Comparison of ENCODE assay signal across 19 cellular contexts in the genomic region with DNA sequence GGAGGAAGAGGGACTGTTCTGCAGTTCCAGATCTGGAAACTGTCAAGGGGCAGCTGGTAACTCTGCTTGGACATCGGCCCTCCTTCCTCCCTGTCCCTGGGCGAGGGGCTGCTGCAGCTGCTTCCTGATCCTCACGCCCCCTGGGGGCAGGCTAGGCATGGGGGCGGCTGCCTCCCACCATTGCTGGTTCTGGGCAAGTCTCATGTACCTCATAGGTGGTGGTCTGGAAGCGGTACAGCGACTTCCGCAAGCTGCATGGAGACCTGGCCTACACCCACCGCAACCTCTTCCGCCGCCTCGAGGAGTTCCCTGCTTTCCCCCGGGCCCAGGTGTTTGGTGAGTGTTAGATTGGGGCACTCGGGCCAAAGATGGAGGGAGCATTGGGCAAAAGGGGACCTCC. TPM values are rescaled to one million over a fixed set of nuclear protein-coding genes. Genes with fewer than 3 reads are reported as not detected.
DNase-seq lines count a peak whose midpoint lies in the region; ATAC-seq and TF ChIP-seq lines count a peak whose summit lies in the region.
"Had no signal": no experiment of that assay in that cellular context is flagged by ENCODE, and none has a peak within 500 bp of the region (broad histone marks: within the 10 kb centered on the region; RNA-seq: fewer than 3 reads in every experiment).

No MANE protein-coding gene starts in this region.

- H3K36me3 ChIP-seq in BLaER1 (peaks cover 54% of the 10 kb centered on the region), GM23338 (ENCODE audit: insufficient read depth) (no peaks in the 10 kb centered on the region), OCI-LY3 (replicated peaks; ENCODE audit: low read depth, low read length) (no peaks in the 10 kb centered on the region)
- H3K36me3 ChIP-seq: BE2C had no signal

- H3F3A ChIP-seq in GM23338 (replicated peaks; ENCODE audit: low read depth), result no peaks in the 10 kb centered on the region

- peak overlapping the region; percentile 30 for H3K4me2 ChIP-seq in BLaER1
- no peak overlapping the region for H3K4me2 ChIP-seq in GM23338
- no peak overlapping the region for H3K4me2 ChIP-seq in OCI-LY3 (ENCODE audit: low read length)

- ATAC-seq in GM23338, result 0 out of 3 replicates have a peak, but pooled peaks have one; percentile 8
- ATAC-seq in T-helper 17 cell, result no peak
- no peak for ATAC-seq in HG03439 (IDR thresholded peaks at IDR 0.05; ENCODE audit: unreplicated experiment)
- no peak for ATAC-seq in GM19455 (IDR thresholded peaks at IDR 0.05; ENCODE audit: unreplicated experiment)
- ATAC-seq: GM12878, HCT116 had no signal

- H3K79me2 ChIP-seq in GM23338 (replicated peaks; ENCODE audit: insufficient read depth), result no peaks in the 10 kb centered on the region
- no peaks in the 10 kb centered on the region for H3K79me2 ChIP-seq in OCI-LY3 (ENCODE audit: low read length)

- H3K9me3 ChIP-seq in BLaER1 (no peaks in the 10 kb centered on the region), OCI-LY3 (ENCODE audit: insufficient read depth, low read length) (no peaks in the 10 kb centered on the region), T-helper 17 cell (ENCODE audit: control insufficient read depth, low read length, poor library complexity, severe bottlenecking) (no peaks in the 10 kb centered on the region)
- H3K9me3 ChIP-seq: BE2C had no signal

- H3K36me3 Mint-ChIP-seq in GM23338 (ENCODE audit: low read depth) (no peaks in the 10 kb centered on the region), T-helper 17 cell (ENCODE audit: low read depth) (no peaks in the 10 kb centered on the region)

- no peaks in the 10 kb centered on the region for H4K20me1 ChIP-seq in BLaER1
- H4K20me1 ChIP-seq in GM23338 (replicated peaks; ENCODE audit: insufficient read depth), result no peaks in the 10 kb centered on the region
- no peaks in the 10 kb centered on the region for H4K20me1 ChIP-seq in OCI-LY3 (ENCODE audit: insufficient read depth, low read length)

- H3K27ac Mint-ChIP-seq in GM23338, result no peak overlapping the region
- peak overlapping the region; percentile 32 for H3K27ac Mint-ChIP-seq in T-helper 17 cell
- H3K27ac Mint-ChIP-seq: CD4-positive, alpha-beta memory T cell; HFFc6 had no signal

- no peak overlapping the region for H3K4me3 ChIP-seq in BLaER1
- no peak overlapping the region for H3K4me3 ChIP-seq in GM23338
- no peak overlapping the region for H3K4me3 ChIP-seq in OCI-LY3 (ENCODE audit: low read length)
- H3K4me3 ChIP-seq: GM12878 had no signal

- H3K4me3 Mint-ChIP-seq in GM23338, result no peak overlapping the region
- H3K4me3 Mint-ChIP-seq in T-helper 17 cell, result no peak overlapping the region
- H3K4me3 Mint-ChIP-seq: CD14-positive monocyte; CD4-positive, alpha-beta memory T cell; HFFc6 had no signal

- H3K9me2 ChIP-seq in GM23338 (ENCODE audit: insufficient read depth), result no peaks in the 10 kb centered on the region

- H3K27me3 Mint-ChIP-seq in GM23338 (ENCODE audit: insufficient read depth, low read depth, poor library complexity), result peaks cover under 1% of the 10 kb centered on the region
- H3K27me3 Mint-ChIP-seq in T-helper 17 cell, result no peaks in the 10 kb centered on the region
- H3K27me3 Mint-ChIP-seq: CD4-positive, alpha-beta memory T cell had no signal

- H3K4me1 Mint-ChIP-seq in GM23338 (peaks cover 4% of the 10 kb centered on the region; the same call in 2 of the 3 replicates), T-helper 17 cell (peaks cover 7% of the 10 kb centered on the region)

- H2AFZ ChIP-seq in GM23338, result no peak overlapping the region
- H2AFZ ChIP-seq in OCI-LY3 (ENCODE audit: low read depth, low read length), result no peak overlapping the region

- peak in 1 of 2 experiments; percentile 50; a peak in 2 of 4 replicates for TF ChIP-seq CTCF in GM23338 (conservative IDR thresholded peaks at IDR 0.05; ENCODE audit: low read depth in 2 of 2)
- 0 out of 2 replicates have a peak, but pooled peaks have one; percentile 6 for TF ChIP-seq CTCF in OCI-LY3 (IDR thresholded peaks at IDR 0.05; ENCODE audit: low read depth, low read length)

- DNase-seq in GM23338 (ENCODE audit: low spot score) (peak; percentile 46), T-helper 17 cell (no peak), nucleus accumbens (lab: John Stamatoyannopoulos, UW) (no peak)
- DNase-seq: BE2C; Calu3; CD4-positive, alpha-beta memory T cell; DMS79 treated with DMSO at 0.1 percent for 48 hours; HFFc6; KG1 had no signal

- H3K9me3 Mint-ChIP-seq in GM23338, result no peaks in the 10 kb centered on the region
- H3K9me3 Mint-ChIP-seq: CD4-positive, alpha-beta memory T cell; HFFc6 had no signal

- H3K9ac ChIP-seq in BLaER1 (no peak overlapping the region), OCI-LY3 (ENCODE audit: low read length) (no peak overlapping the region)

- H3K27ac ChIP-seq in BLaER1, result peak overlapping the region; percentile 19; the same call in 1 of the 2 replicates
- no peak overlapping the region for H3K27ac ChIP-seq in GM23338 (ENCODE audit: low read depth)
- H3K27ac ChIP-seq in OCI-LY3 (ENCODE audit: low read length), result no peak overlapping the region

- H3K27me3 ChIP-seq in BLaER1 (no peaks in the 10 kb centered on the region), GM23338 (ENCODE audit: insufficient read depth) (no peaks in the 10 kb centered on the region), OCI-LY3 (ENCODE audit: low read depth, low read length) (no peaks in the 10 kb centered on the region)
- H3K27me3 ChIP-seq: BE2C had no signal

- H3K4me1 ChIP-seq in BLaER1, result peaks cover 25% of the 10 kb centered on the region
- no peaks in the 10 kb centered on the region; the same call in 1 of the 2 replicates for H3K4me1 ChIP-seq in GM23338 (ENCODE audit: insufficient read depth)
- peaks cover 8% of the 10 kb centered on the region for H3K4me1 ChIP-seq in OCI-LY3 (ENCODE audit: low read length)
- H3K4me1 ChIP-seq: BE2C had no signal

TF ChIP-seq in GM23338, 12 proteins besides CTCF, POLR2A, EP300 and RAD21 (continues in another document):
- TF ChIP-seq EZH2phosphoT487 (IDR thresholded peaks at IDR 0.05; ENCODE audit: unreplicated experiment) (no peak), ZNF331 (CRISPR knock-in tag; IDR thresholded peaks at IDR 0.05; ENCODE audit: low read depth) (no peak), ETS1 (IDR thresholded peaks at IDR 0.05) (no peak), ZNF114 (CRISPR knock-in tag; IDR thresholded peaks at IDR 0.05) (no peak), EZH2 (IDR thresholded peaks at IDR 0.05; ENCODE audit: low read depth, unreplicated experiment) (no peak), CREB1 (CRISPR knock-in tag; IDR thresholded peaks at IDR 0.05; ENCODE audit: low read depth) (no peak), STAT1 (IDR thresholded peaks at IDR 0.05; ENCODE audit: unreplicated experiment) (no peak), NANOG (IDR thresholded peaks at IDR 0.05; ENCODE audit: borderline replicate concordance) (no peak), JUNB (IDR thresholded peaks at IDR 0.05; ENCODE audit: unreplicated experiment) (no peak)
- TF ChIP-seq, protein P1, sequence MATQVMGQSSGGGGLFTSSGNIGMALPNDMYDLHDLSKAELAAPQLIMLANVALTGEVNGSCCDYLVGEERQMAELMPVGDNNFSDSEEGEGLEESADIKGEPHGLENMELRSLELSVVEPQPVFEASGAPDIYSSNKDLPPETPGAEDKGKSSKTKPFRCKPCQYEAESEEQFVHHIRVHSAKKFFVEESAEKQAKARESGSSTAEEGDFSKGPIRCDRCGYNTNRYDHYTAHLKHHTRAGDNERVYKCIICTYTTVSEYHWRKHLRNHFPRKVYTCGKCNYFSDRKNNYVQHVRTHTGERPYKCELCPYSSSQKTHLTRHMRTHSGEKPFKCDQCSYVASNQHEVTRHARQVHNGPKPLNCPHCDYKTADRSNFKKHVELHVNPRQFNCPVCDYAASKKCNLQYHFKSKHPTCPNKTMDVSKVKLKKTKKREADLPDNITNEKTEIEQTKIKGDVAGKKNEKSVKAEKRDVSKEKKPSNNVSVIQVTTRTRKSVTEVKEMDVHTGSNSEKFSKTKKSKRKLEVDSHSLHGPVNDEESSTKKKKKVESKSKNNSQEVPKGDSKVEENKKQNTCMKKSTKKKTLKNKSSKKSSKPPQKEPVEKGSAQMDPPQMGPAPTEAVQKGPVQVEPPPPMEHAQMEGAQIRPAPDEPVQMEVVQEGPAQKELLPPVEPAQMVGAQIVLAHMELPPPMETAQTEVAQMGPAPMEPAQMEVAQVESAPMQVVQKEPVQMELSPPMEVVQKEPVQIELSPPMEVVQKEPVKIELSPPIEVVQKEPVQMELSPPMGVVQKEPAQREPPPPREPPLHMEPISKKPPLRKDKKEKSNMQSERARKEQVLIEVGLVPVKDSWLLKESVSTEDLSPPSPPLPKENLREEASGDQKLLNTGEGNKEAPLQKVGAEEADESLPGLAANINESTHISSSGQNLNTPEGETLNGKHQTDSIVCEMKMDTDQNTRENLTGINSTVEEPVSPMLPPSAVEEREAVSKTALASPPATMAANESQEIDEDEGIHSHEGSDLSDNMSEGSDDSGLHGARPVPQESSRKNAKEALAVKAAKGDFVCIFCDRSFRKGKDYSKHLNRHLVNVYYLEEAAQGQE (IDR thresholded peaks at IDR 0.05; ENCODE audit: unreplicated experiment), result no peak

RNA-seq across cellular contexts. Expression of gene SNX15, which starts 5.0 kb away (rescaled TPM):
- 15.6 and 21.4 TPM in 2 replicates for total RNA-seq in GM23338 (2014; rRNA removed; shearing (Covaris generic))
- polyA plus RNA-seq in GM23338 (2016; fragmentation: Nextera tagmentation; extraction: Ambion mirVana), result 13.0 and 13.6 TPM in 2 replicates
- total RNA-seq in T-helper 17 cell, result 10 to 100 TPM; 19.7 to 20.8 TPM

RNA-seq across cellular contexts. Expression of gene SAC3D1, which starts 8.8 kb away (rescaled TPM):
- total RNA-seq in GM23338 (2014; rRNA removed; shearing (Covaris generic)), result 30.3 and 31.1 TPM in 2 replicates
- 21.6 and 21.8 TPM in 2 replicates for polyA plus RNA-seq in GM23338 (2016; fragmentation: Nextera tagmentation; extraction: Ambion mirVana)
- 1 to 10 TPM; 1.9 to 3.9 TPM for total RNA-seq in T-helper 17 cell

RNA-seq across cellular contexts. Expression of gene ARL2, which starts 18.3 kb away (rescaled TPM):
- 170 and 193 TPM in 2 replicates for total RNA-seq in GM23338 (2014; rRNA removed; shearing (Covaris generic))
- polyA plus RNA-seq in GM23338 (2016; fragmentation: Nextera tagmentation; extraction: Ambion mirVana), result 216 and 236 TPM in 2 replicates
- total RNA-seq in T-helper 17 cell, result 10 to 100 TPM; 17.2 to 21.6 TPM

RNA-seq across cellular contexts. Expression of gene NAALADL1, which starts 26.1 kb away (rescaled TPM):
- total RNA-seq in GM23338 (2014; rRNA removed; shearing (Covaris generic)), result 11.0 and 13.7 TPM in 2 replicates
- 8.0 and 11.1 TPM in 2 replicates for polyA plus RNA-seq in GM23338 (2016; fragmentation: Nextera tagmentation; extraction: Ambion mirVana)
- total RNA-seq in T-helper 17 cell, result 10 to 100 TPM; 12.5 to 16.0 TPM
- total RNA-seq: A172, Calu3, G401, H4, HFFc6 had no signal

RNA-seq across cellular contexts. Expression of gene BATF2, which starts 35.4 kb away (rescaled TPM):
- 0.58 and 1.6 TPM in 2 replicates for total RNA-seq in GM23338 (2014; rRNA removed; shearing (Covaris generic))
- 0.53 and 1.2 TPM in 2 replicates for polyA plus RNA-seq in GM23338 (2016; fragmentation: Nextera tagmentation; extraction: Ambion mirVana)
- not detected for total RNA-seq in T-helper 17 cell
- polyA plus RNA-seq: CD4-positive, alpha-beta memory T cell had no signal
